In the genomic region with DNA sequence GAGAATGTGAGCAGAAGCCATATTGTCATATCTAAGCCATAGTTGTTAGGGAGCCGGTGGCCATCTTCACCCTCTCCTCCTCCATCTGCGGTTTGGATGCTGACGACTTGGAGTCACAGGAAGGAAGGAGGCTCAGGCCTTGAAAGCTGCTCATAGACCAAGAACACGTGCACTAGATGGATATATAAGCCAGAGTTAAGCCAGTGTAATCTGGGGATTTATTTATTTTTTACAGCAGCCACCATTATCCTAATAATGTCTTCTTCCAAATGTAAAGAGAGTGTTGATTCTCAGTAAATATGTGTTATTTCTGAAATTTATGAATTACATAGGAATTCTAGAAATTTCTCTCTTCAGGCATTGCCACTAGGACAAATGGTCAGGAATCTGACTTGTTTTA, we compare ENCODE assay signal across 24 cellular contexts.
"Had no signal": no experiment of that assay in that cellular context is flagged by ENCODE, and none has a peak within 500 bp of the region (broad histone marks: within the 10 kb centered on the region; RNA-seq: fewer than 3 reads in every experiment).

No MANE protein-coding gene starts in this region.

- H3K27ac ChIP-seq: coronary artery, esophagus squamous epithelium, hepatocyte, left lung, lower lobe of right lung, neutrophil, pancreas, sigmoid colon, stomach, testis, tibial artery, upper lobe of left lung, uterus had no signal

- H3K4me3 ChIP-seq: coronary artery, esophagus squamous epithelium, hepatocyte, left lung, lower lobe of right lung, pancreas, sigmoid colon, stomach, testis, tibial artery, upper lobe of left lung, uterus had no signal

- DNase-seq: dermis blood vessel endothelial cell; effector memory CD4-positive, alpha-beta T cell; erythroblast; esophagus squamous epithelium; foreskin melanocyte; kidney; left lung; lower lobe of right lung; naive thymus-derived CD8-positive, alpha-beta T cell; nephron progenitor cell; pancreas; sigmoid colon; stimulated activated CD4-positive, alpha-beta T cell treated with anti-CD3 and anti-CD28 coated beads, Interleukin-2, amount 100 ng/mL, for 24 hours; stimulated activated CD4-positive, alpha-beta T cell treated with anti-CD3 and anti-CD28 coated beads, Interleukin-4, amount 100 ng/mL, for 24 hours; stimulated activated naive CD4-positive, alpha-beta T cell treated with Interleukin-2 at 50 U/mL for 16 hours; stomach; testis; tibial artery; upper lobe of left lung; uterus had no signal

- H3K9me3 ChIP-seq: esophagus squamous epithelium, left lung, lower lobe of right lung, neutrophil, pancreas, stomach, testis, tibial artery, upper lobe of left lung, uterus had no signal

- H2AFZ ChIP-seq: hepatocyte had no signal

- H3K27ac Mint-ChIP-seq: naive thymus-derived CD8-positive, alpha-beta T cell; nephron progenitor cell; stimulated activated effector memory CD8-positive, alpha-beta T cell treated with anti-CD3 and anti-CD28 coated beads, Interleukin-12 subunit alpha, Interleukin-12 subunit beta, amount 100 ng/mL, for 72 hours had no signal

- FAIRE-seq: kidney, pancreas had no signal

- H3K4me3 Mint-ChIP-seq: naive thymus-derived CD8-positive, alpha-beta T cell; nephron progenitor cell; stimulated activated effector memory CD8-positive, alpha-beta T cell treated with anti-CD3 and anti-CD28 coated beads, Interleukin-12 subunit alpha, Interleukin-12 subunit beta, amount 100 ng/mL, for 72 hours had no signal

- H3K36me3 Mint-ChIP-seq: stimulated activated effector memory CD8-positive, alpha-beta T cell treated with anti-CD3 and anti-CD28 coated beads, Interleukin-12 subunit alpha, Interleukin-12 subunit beta, amount 100 ng/mL, for 72 hours had no signal

- H3K27me3 ChIP-seq: esophagus squamous epithelium, hepatocyte, left lung, pancreas, sigmoid colon, testis, tibial artery, upper lobe of left lung, uterus had no signal

- H3K9me3 Mint-ChIP-seq: nephron progenitor cell; stimulated activated effector memory CD8-positive, alpha-beta T cell treated with anti-CD3 and anti-CD28 coated beads, Interleukin-12 subunit alpha, Interleukin-12 subunit beta, amount 100 ng/mL, for 72 hours had no signal

- H3K79me2 ChIP-seq: hepatocyte had no signal

- H3K36me3 ChIP-seq: esophagus squamous epithelium, left lung, lower lobe of right lung, neutrophil, pancreas, sigmoid colon, stomach, tibial artery, upper lobe of left lung, uterus had no signal

- H3K4me1 ChIP-seq: pancreas, testis, uterus had no signal

- ATAC-seq: left lung; lower lobe of right lung; naive thymus-derived CD8-positive, alpha-beta T cell; pancreas; stimulated activated effector memory CD8-positive, alpha-beta T cell treated with anti-CD3 and anti-CD28 coated beads, Interleukin-12 subunit alpha, Interleukin-12 subunit beta, amount 100 ng/mL, for 72 hours had no signal
